ENCODE assay signal across 1 cellular context in the genomic region with DNA sequence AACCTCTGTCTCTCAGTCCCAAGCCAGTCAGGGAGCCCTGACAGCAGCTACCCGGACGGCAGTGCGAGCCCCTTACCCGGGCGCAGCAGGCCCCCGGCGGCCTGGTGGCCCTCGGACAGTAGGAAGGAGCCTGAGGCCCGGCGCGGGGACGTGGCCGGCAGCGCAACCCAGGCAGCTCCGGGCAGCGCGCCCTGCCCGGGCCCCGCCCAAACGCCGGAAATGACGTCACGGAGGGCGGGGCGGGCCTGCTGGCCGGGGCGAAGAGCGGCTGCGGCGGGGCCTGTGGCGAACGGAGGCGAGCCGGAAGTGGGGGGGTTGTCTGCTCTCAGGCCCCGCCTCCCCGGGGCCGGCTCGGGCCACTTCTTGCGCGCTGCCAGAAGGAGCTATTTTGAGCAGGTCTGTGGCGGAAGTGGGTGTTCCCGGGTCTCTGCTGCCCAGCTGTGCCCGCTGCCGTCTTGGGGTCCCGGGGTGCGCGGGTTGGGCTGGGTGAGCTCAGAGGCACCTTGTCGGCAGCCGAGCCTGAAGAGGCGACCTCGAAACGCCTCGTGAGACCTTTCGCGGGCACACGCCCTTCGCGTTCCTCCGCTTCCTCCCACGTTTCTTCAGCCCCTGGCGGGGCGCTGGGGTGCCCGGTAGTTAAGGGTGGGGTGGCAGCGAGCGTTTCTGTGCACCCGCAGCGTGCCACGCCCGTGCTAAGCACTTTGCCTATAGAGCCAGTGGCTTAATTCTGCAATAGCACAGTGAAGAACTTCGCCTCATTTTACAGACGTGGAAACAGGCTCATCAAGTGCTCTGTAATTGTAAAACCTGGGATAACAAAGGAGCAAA.
A peak's percentile ranks its signal among the peaks of the same experiment; 100 is the strongest.
TF ChIP-seq lines count a peak whose summit lies in the region.

TSS of gene C11orf24 (minus strand) at position 193 of the 828 bp plus-strand sequence. CDS start 8,206 bp downstream, outside the sequence.

TF ChIP-seq in HepG2, 621 proteins besides CTCF, POLR2A, EP300 and RAD21 (continued from another document and continues in another):
- TF ChIP-seq, protein P1, sequence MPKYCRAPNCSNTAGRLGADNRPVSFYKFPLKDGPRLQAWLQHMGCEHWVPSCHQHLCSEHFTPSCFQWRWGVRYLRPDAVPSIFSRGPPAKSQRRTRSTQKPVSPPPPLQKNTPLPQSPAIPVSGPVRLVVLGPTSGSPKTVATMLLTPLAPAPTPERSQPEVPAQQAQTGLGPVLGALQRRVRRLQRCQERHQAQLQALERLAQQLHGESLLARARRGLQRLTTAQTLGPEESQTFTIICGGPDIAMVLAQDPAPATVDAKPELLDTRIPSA (CRISPR knock-in tag; IDR thresholded peaks at IDR 0.05; ENCODE audit: borderline replicate concordance), result no peak
- TF ChIP-seq, protein P2, sequence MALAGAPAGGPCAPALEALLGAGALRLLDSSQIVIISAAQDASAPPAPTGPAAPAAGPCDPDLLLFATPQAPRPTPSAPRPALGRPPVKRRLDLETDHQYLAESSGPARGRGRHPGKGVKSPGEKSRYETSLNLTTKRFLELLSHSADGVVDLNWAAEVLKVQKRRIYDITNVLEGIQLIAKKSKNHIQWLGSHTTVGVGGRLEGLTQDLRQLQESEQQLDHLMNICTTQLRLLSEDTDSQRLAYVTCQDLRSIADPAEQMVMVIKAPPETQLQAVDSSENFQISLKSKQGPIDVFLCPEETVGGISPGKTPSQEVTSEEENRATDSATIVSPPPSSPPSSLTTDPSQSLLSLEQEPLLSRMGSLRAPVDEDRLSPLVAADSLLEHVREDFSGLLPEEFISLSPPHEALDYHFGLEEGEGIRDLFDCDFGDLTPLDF (CRISPR knock-in tag; IDR thresholded peaks at IDR 0.05), result peak; percentile 63
- TF ChIP-seq ZBTB46 (CRISPR knock-in tag; IDR thresholded peaks at IDR 0.05; ENCODE audit: borderline replicate concordance) (no peak), MAFF (IDR thresholded peaks at IDR 0.05; ENCODE audit: low read depth, low read length) (no peak), SP4 (CRISPR knock-in tag; IDR thresholded peaks at IDR 0.05) (peak; percentile 74), ZMAT3 (CRISPR knock-in tag; conservative IDR thresholded peaks at IDR 0.05) (0 out of 2 replicates have a peak, but pooled peaks have one; percentile 74), MIER3 (CRISPR knock-in tag; IDR thresholded peaks at IDR 0.05; ENCODE audit: borderline replicate concordance) (no peak), ZKSCAN5 (CRISPR knock-in tag; IDR thresholded peaks at IDR 0.05) (peak; percentile 38; the same call in 1 of the 2 replicates), TBL1XR1 (IDR thresholded peaks at IDR 0.05; ENCODE audit: borderline replicate concordance, low read length, partially characterized antibody) (peak; percentile 10), ZBTB2 (CRISPR knock-in tag; IDR thresholded peaks at IDR 0.05; ENCODE audit: low read depth) (no peak; the same call in 1 of the 2 replicates), ZNF724P (CRISPR knock-in tag; IDR thresholded peaks at IDR 0.05; ENCODE audit: borderline replicate concordance) (no peak), KLF6 (CRISPR knock-in tag; IDR thresholded peaks at IDR 0.05) (peak; percentile 75), ZNF530 (CRISPR knock-in tag; IDR thresholded peaks at IDR 0.05; ENCODE audit: low read depth) (no peak), GABPA (IDR thresholded peaks at IDR 0.05; ENCODE audit: low read depth, low read length) (peak; percentile 93), GABPA (CRISPR knock-in tag; IDR thresholded peaks at IDR 0.05; ENCODE audit: low read depth) (peak; percentile 86), CEBPB (IDR thresholded peaks at IDR 0.05; ENCODE audit: borderline replicate concordance, low read depth, low read length) (no peak), PHF20 (CRISPR knock-in tag; IDR thresholded peaks at IDR 0.05) (no peak; the same call in none of the 2 replicates), IKZF4 (CRISPR knock-in tag; IDR thresholded peaks at IDR 0.05; ENCODE audit: borderline replicate concordance, low read depth, not compliant biosample characterization) (no peak), BRCA1 (CRISPR knock-in tag; IDR thresholded peaks at IDR 0.05) (no peak), SAP130 (CRISPR knock-in tag; IDR thresholded peaks at IDR 0.05; ENCODE audit: low read depth) (peak; percentile 95), HCFC1 (IDR thresholded peaks at IDR 0.05; ENCODE audit: low read depth, low read length) (no peak), SRSF1 (optimal IDR thresholded peaks at IDR 0.05; ENCODE audit: low read depth, low read length) (no peak), SMAD1 (CRISPR knock-in tag; IDR thresholded peaks at IDR 0.05; ENCODE audit: borderline replicate concordance, low read depth) (no peak), NKX3-1 (CRISPR knock-in tag; IDR thresholded peaks at IDR 0.05) (no peak), TEAD3 (CRISPR knock-in tag; optimal IDR thresholded peaks at IDR 0.05; ENCODE audit: borderline replicate concordance) (no peak), ZNF281 (CRISPR knock-in tag; IDR thresholded peaks at IDR 0.05; ENCODE audit: borderline replicate concordance) (no peak)
- TF ChIP-seq, protein P3, sequence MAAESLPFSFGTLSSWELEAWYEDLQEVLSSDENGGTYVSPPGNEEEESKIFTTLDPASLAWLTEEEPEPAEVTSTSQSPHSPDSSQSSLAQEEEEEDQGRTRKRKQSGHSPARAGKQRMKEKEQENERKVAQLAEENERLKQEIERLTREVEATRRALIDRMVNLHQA (CRISPR knock-in tag; IDR thresholded peaks at IDR 0.05), result no peak
- TF ChIP-seq, protein P4, sequence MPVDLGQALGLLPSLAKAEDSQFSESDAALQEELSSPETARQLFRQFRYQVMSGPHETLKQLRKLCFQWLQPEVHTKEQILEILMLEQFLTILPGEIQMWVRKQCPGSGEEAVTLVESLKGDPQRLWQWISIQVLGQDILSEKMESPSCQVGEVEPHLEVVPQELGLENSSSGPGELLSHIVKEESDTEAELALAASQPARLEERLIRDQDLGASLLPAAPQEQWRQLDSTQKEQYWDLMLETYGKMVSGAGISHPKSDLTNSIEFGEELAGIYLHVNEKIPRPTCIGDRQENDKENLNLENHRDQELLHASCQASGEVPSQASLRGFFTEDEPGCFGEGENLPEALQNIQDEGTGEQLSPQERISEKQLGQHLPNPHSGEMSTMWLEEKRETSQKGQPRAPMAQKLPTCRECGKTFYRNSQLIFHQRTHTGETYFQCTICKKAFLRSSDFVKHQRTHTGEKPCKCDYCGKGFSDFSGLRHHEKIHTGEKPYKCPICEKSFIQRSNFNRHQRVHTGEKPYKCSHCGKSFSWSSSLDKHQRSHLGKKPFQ (CRISPR knock-in tag; IDR thresholded peaks at IDR 0.05; ENCODE audit: insufficient replicate concordance), result no peak
- TF ChIP-seq, protein P5, sequence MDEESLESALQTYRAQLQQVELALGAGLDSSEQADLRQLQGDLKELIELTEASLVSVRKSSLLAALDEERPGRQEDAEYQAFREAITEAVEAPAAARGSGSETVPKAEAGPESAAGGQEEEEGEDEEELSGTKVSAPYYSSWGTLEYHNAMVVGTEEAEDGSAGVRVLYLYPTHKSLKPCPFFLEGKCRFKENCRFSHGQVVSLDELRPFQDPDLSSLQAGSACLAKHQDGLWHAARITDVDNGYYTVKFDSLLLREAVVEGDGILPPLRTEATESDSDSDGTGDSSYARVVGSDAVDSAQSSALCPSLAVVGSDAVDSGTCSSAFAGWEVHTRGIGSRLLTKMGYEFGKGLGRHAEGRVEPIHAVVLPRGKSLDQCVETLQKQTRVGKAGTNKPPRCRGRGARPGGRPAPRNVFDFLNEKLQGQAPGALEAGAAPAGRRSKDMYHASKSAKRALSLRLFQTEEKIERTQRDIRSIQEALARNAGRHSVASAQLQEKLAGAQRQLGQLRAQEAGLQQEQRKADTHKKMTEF (CRISPR knock-in tag; IDR thresholded peaks at IDR 0.05), result peak; percentile 70; the same call in 1 of the 2 replicates
- TF ChIP-seq, protein P6, sequence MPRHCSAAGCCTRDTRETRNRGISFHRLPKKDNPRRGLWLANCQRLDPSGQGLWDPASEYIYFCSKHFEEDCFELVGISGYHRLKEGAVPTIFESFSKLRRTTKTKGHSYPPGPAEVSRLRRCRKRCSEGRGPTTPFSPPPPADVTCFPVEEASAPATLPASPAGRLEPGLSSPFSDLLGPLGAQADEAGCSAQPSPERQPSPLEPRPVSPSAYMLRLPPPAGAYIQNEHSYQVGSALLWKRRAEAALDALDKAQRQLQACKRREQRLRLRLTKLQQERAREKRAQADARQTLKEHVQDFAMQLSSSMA (CRISPR knock-in tag; IDR thresholded peaks at IDR 0.05), result no peak
- TF ChIP-seq, protein P7, sequence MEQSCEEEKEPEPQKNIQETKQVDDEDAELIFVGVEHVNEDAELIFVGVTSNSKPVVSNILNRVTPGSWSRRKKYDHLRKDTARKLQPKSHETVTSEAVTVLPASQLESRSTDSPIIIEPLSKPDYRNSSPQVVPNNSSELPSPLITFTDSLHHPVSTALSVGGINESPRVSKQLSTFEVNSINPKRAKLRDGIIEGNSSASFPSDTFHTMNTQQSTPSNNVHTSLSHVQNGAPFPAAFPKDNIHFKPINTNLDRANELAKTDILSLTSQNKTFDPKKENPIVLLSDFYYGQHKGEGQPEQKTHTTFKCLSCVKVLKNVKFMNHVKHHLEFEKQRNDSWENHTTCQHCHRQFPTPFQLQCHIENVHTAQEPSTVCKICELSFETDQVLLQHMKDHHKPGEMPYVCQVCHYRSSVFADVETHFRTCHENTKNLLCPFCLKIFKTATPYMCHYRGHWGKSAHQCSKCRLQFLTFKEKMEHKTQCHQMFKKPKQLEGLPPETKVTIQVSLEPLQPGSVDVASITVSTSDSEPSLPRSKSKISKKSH (CRISPR knock-in tag; IDR thresholded peaks at IDR 0.05; ENCODE audit: borderline replicate concordance), result no peak
- TF ChIP-seq, protein P8, sequence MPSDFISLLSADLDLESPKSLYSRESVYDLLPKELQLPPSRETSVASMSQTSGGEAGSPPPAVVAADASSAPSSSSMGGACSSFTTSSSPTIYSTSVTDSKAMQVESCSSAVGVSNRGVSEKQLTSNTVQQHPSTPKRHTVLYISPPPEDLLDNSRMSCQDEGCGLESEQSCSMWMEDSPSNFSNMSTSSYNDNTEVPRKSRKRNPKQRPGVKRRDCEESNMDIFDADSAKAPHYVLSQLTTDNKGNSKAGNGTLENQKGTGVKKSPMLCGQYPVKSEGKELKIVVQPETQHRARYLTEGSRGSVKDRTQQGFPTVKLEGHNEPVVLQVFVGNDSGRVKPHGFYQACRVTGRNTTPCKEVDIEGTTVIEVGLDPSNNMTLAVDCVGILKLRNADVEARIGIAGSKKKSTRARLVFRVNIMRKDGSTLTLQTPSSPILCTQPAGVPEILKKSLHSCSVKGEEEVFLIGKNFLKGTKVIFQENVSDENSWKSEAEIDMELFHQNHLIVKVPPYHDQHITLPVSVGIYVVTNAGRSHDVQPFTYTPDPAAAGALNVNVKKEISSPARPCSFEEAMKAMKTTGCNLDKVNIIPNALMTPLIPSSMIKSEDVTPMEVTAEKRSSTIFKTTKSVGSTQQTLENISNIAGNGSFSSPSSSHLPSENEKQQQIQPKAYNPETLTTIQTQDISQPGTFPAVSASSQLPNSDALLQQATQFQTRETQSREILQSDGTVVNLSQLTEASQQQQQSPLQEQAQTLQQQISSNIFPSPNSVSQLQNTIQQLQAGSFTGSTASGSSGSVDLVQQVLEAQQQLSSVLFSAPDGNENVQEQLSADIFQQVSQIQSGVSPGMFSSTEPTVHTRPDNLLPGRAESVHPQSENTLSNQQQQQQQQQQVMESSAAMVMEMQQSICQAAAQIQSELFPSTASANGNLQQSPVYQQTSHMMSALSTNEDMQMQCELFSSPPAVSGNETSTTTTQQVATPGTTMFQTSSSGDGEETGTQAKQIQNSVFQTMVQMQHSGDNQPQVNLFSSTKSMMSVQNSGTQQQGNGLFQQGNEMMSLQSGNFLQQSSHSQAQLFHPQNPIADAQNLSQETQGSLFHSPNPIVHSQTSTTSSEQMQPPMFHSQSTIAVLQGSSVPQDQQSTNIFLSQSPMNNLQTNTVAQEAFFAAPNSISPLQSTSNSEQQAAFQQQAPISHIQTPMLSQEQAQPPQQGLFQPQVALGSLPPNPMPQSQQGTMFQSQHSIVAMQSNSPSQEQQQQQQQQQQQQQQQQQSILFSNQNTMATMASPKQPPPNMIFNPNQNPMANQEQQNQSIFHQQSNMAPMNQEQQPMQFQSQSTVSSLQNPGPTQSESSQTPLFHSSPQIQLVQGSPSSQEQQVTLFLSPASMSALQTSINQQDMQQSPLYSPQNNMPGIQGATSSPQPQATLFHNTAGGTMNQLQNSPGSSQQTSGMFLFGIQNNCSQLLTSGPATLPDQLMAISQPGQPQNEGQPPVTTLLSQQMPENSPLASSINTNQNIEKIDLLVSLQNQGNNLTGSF (CRISPR knock-in tag; IDR thresholded peaks at IDR 0.05), result 0 out of 2 replicates have a peak, but pooled peaks have one; percentile 48
